ENCODE assay signal across 32 cellular contexts in the genomic region with DNA sequence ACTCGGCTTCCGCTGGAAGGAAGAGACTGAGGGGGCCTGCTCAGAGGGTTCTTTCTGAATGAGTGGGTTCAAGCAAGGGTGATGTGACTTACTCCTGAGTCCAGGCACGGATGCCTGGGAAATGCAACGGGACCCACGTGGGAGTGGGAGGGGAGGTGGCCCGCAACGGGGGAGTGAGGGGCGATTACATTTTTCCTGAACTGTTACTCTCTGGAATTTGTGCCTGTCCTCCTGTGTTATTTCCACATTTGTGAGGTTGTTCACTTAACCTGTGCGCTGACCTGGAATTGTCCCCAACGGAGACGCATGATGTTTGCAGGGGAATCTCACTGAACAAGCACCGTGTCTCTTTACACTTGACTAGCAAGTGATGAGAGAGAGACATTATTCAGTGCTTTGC.
"Had no signal": no experiment of that assay in that cellular context is flagged by ENCODE, and none has a peak within 500 bp of the region (broad histone marks: within the 10 kb centered on the region; RNA-seq: fewer than 3 reads in every experiment).

No MANE protein-coding gene starts in this region.

- H3K4me3 ChIP-seq: colonic mucosa, esophagus muscularis mucosa, gastroesophageal sphincter, heart left ventricle, hepatocyte, lung, mucosa of descending colon, right atrium auricular region, sigmoid colon, testis, tibial artery had no signal

- H3K36me3 Mint-ChIP-seq: mesothelial cell of epicardium; natural killer cell treated with Interleukin-12 subunit alpha and Interleukin-12 subunit beta and Interleukin-15 and Interleukin-18, amount 100 ng/mL, for 72 hours; stimulated activated memory B cell treated with anti-CD40 and anti-IgM and Interleukin-4, amounts not matched to agents 10 μg/mL and 1 μg/mL and 100 μg/mL, for 72 hours; type B pancreatic cell had no signal

- H3K4me1 ChIP-seq: colonic mucosa, esophagus muscularis mucosa, foreskin keratinocyte, gastroesophageal sphincter, heart left ventricle, parathyroid adenoma, right atrium auricular region, sigmoid colon, testis, tibial artery had no signal

- H3K27me3 Mint-ChIP-seq: central memory CD8-positive, alpha-beta T cell; dendritic cell treated with granulocyte-macrophage colony-stimulating factor and Interleukin-4, amounts not matched to agents 40 ng/mL and 50 ng/mL, for 4 days; naive B cell; natural killer cell treated with Interleukin-12 subunit alpha and Interleukin-12 subunit beta and Interleukin-15 and Interleukin-18, amount 100 ng/mL, for 72 hours; stimulated activated memory B cell treated with anti-CD40 and anti-IgM and Interleukin-4, amounts not matched to agents 10 μg/mL and 1 μg/mL and 100 μg/mL, for 72 hours had no signal

- H3K27ac ChIP-seq: colonic mucosa, esophagus muscularis mucosa, foreskin keratinocyte, gastroesophageal sphincter, heart left ventricle, hepatocyte, neutrophil, parathyroid adenoma, right atrium auricular region, sigmoid colon, testis, tibial artery had no signal

- H3K4me1 Mint-ChIP-seq: central memory CD8-positive, alpha-beta T cell; mesothelial cell of epicardium; naive B cell; stimulated activated memory B cell treated with anti-CD40 and anti-IgM and Interleukin-4, amounts not matched to agents 10 μg/mL and 1 μg/mL and 100 μg/mL, for 72 hours had no signal

- H3K4me3 Mint-ChIP-seq: central memory CD8-positive, alpha-beta T cell; dendritic cell treated with granulocyte-macrophage colony-stimulating factor and Interleukin-4, amounts not matched to agents 40 ng/mL and 50 ng/mL, for 4 days; mesothelial cell of epicardium; naive B cell; natural killer cell treated with Interleukin-12 subunit alpha and Interleukin-12 subunit beta and Interleukin-15 and Interleukin-18, amount 100 ng/mL, for 72 hours; stimulated activated memory B cell treated with anti-CD40 and anti-IgM and Interleukin-4, amounts not matched to agents 10 μg/mL and 1 μg/mL and 100 μg/mL, for 72 hours; type B pancreatic cell had no signal

- H3K9ac ChIP-seq: parathyroid adenoma had no signal

- ATAC-seq: foreskin keratinocyte; gastroesophageal sphincter; heart left ventricle; left lobe of liver; mucosa of descending colon; natural killer cell treated with Interleukin-12 subunit alpha and Interleukin-12 subunit beta and Interleukin-15 and Interleukin-18, amount 100 ng/mL, for 72 hours; stimulated activated memory B cell treated with anti-CD40 and anti-IgM and Interleukin-4, amounts not matched to agents 10 μg/mL and 1 μg/mL and 100 μg/mL, for 72 hours; stimulated activated naive CD8-positive, alpha-beta T cell treated with anti-CD3 and anti-CD28 coated beads, Interleukin-15, Interleukin-2, amounts not matched to agents 100 U/mL and 50 U/mL, for 24 hours had no signal

- H3K9me3 Mint-ChIP-seq: natural killer cell treated with Interleukin-12 subunit alpha and Interleukin-12 subunit beta and Interleukin-15 and Interleukin-18, amount 100 ng/mL, for 72 hours; type B pancreatic cell had no signal

- DNase-seq: colonic mucosa; effector memory CD4-positive, alpha-beta T cell; foreskin keratinocyte; heart left ventricle; kidney glomerular epithelial cell; mesenchymal stem cell; mucosa of descending colon; naive B cell; sigmoid colon; stimulated activated CD4-positive, alpha-beta T cell treated with anti-CD3 and anti-CD28 coated beads, Interleukin-2, amount 100 ng/mL, for 24 hours; stimulated activated CD4-positive, alpha-beta T cell treated with anti-CD3 and anti-CD28 coated beads, Interleukin-4, amount 100 ng/mL, for 24 hours; stimulated activated naive CD8-positive, alpha-beta T cell treated with anti-CD3 and anti-CD28 coated beads, Interleukin-15, Interleukin-2, amounts not matched to agents 100 U/mL and 50 U/mL, for 24 hours; substantia nigra; testis; tibial artery had no signal

- H3K9me3 ChIP-seq: colonic mucosa, esophagus muscularis mucosa, gastroesophageal sphincter, heart left ventricle, mucosa of descending colon, neutrophil, right atrium auricular region, sigmoid colon, testis, tibial artery had no signal

- H2AFZ ChIP-seq: hepatocyte, parathyroid adenoma had no signal

- H3K27ac Mint-ChIP-seq: dendritic cell treated with granulocyte-macrophage colony-stimulating factor and Interleukin-4, amounts not matched to agents 40 ng/mL and 50 ng/mL, for 4 days; mesothelial cell of epicardium; naive B cell; natural killer cell treated with Interleukin-12 subunit alpha and Interleukin-12 subunit beta and Interleukin-15 and Interleukin-18, amount 100 ng/mL, for 72 hours; progenitor cell of endocrine pancreas; stimulated activated memory B cell treated with anti-CD40 and anti-IgM and Interleukin-4, amounts not matched to agents 10 μg/mL and 1 μg/mL and 100 μg/mL, for 72 hours; type B pancreatic cell had no signal

- H3K36me3 ChIP-seq: colonic mucosa, esophagus muscularis mucosa, gastroesophageal sphincter, heart left ventricle, neutrophil, right atrium auricular region, sigmoid colon, tibial artery had no signal

- FAIRE-seq: endothelial cell of umbilical vein, islet of Langerhans had no signal

- H3K4me2 ChIP-seq: hepatocyte had no signal

- H3K79me2 ChIP-seq: hepatocyte, parathyroid adenoma had no signal

- H3K27me3 ChIP-seq: colonic mucosa, foreskin keratinocyte, hepatocyte, neutrophil, right atrium auricular region, testis had no signal
